8 cellular contexts compared by ENCODE assay signal in genomic region chr19:11421607-11422098, GRCh38. TPM values are rescaled to one million over a fixed set of nuclear protein-coding genes. Genes with fewer than 3 reads are reported as not detected.
DNase-seq lines count a peak whose midpoint lies in the region; ATAC-seq, FAIRE-seq and TF ChIP-seq lines count a peak whose summit lies in the region.

No MANE protein-coding gene starts in this region.

- H2BK15ac ChIP-seq in mesenchymal stem cell (ENCODE audit: low read depth, poor library complexity, severe bottlenecking), result no peak overlapping the region

- no peak overlapping the region for H3K27ac Mint-ChIP-seq in CD4-positive, alpha-beta T cell
- H3K27ac Mint-ChIP-seq in brain, result peak overlapping the region in 1 of 5 experiments; percentile 75

- H3K9me3 ChIP-seq in CD4-positive, alpha-beta T cell (ENCODE audit: control insufficient read depth, low read length), result no peaks in the 10 kb centered on the region
- H3K9me3 ChIP-seq in OCI-LY7 (ENCODE audit: low read length) (no peaks in the 10 kb centered on the region), mesenchymal stem cell (ENCODE audit: control insufficient read depth, low read length) (no peaks in the 10 kb centered on the region), upper lobe of left lung (no peaks in the 10 kb centered on the region)

- H2AFZ ChIP-seq in OCI-LY7 (ENCODE audit: low read length) (peak overlapping the region; percentile 84), mesenchymal stem cell (ENCODE audit: low read depth, low read length) (peak overlapping the region; percentile 29)

- no peaks in the 10 kb centered on the region for H3K9me2 ChIP-seq in OCI-LY7 (ENCODE audit: insufficient read depth, low read length)

- peak overlapping the region in 1 of 2 experiments; percentile 25 for H3K18ac ChIP-seq in mesenchymal stem cell (ENCODE audit: low read depth in 1 of 2, low read length in 2 of 2)

- peak; percentile 44 for ATAC-seq in CD4-positive, alpha-beta T cell (ENCODE audit: poor library complexity)
- ATAC-seq in GM21423 (IDR thresholded peaks at IDR 0.05; ENCODE audit: unreplicated experiment) (peak; percentile 25), upper lobe of left lung (ENCODE audit: low FRiP score in 2 of 2) (peak; percentile 65 to 67)

- H3K4me1 ChIP-seq in OCI-LY7 (ENCODE audit: insufficient read depth, low read length, poor library complexity, severe bottlenecking) (peaks cover 38% of the 10 kb centered on the region), mesenchymal stem cell (ENCODE audit: control insufficient read depth, insufficient read depth, low read depth, low read length) (peaks cover 34% of the 10 kb centered on the region), upper lobe of left lung (peaks cover 32 to 57% (median 48%) of the 10 kb centered on the region in 4 donors)

- H3K14ac ChIP-seq in mesenchymal stem cell (ENCODE audit: low read length in 2 of 2), result no peak overlapping the region

- H3K36me3 ChIP-seq in OCI-LY7 (ENCODE audit: insufficient read depth, low read length) (no peaks in the 10 kb centered on the region), mesenchymal stem cell (ENCODE audit: control insufficient read depth in 1 of 2, insufficient read depth in 2 of 2, low read depth in 1 of 2, low read length in 2 of 2) (peaks cover 0 to 2% of the 10 kb centered on the region in 2 experiments), upper lobe of left lung (no peaks in the 10 kb centered on the region)

- no peaks in the 10 kb centered on the region for H3K9me3 Mint-ChIP-seq in CD4-positive, alpha-beta T cell
- H3K9me3 Mint-ChIP-seq in brain, result peaks cover 0 to 18% (median 0%) of the 10 kb centered on the region in 5 experiments

- POLR2A ChIA-PET in CD4-positive, alpha-beta T cell (lab: Charles Lee), result interaction anchor here (1.0 to 3.0 kb wide), 6 partner anchors 13 to 61 kb away, joined by 3 to 19 read pairs (median 11); partner anchors contain the start of genes EPOR, ODAD3, PRKCSH and SWSAP1
- POLR2A ChIA-PET in OCI-LY7 (lab: Charles Lee), result interaction anchor here (0.6 to 1.4 kb wide), 3 partner anchors 14 to 31 kb away, joined by 3 to 4 read pairs (median 3); no protein-coding TSS in a partner anchor

- H3K23ac ChIP-seq in mesenchymal stem cell (ENCODE audit: low read length in 2 of 2), result no peak overlapping the region

- peak overlapping the region; percentile 73 for H3K4me2 ChIP-seq in OCI-LY7 (ENCODE audit: low read length)
- H3K4me2 ChIP-seq in mesenchymal stem cell (ENCODE audit: low read length, poor library complexity, severe bottlenecking), result no peak overlapping the region

- TF ChIP-seq CTCF in CD4-positive, alpha-beta T cell (IDR thresholded peaks at IDR 0.05), result no peak
- TF ChIP-seq CTCF in OCI-LY7 (conservative IDR thresholded peaks at IDR 0.05; ENCODE audit: low read length), result no peak
- TF ChIP-seq CTCF in brain (conservative IDR thresholded peaks at IDR 0.05), result no peak
- no peak for TF ChIP-seq CTCF in upper lobe of left lung (IDR thresholded peaks at IDR 0.05)

- WGBS in mesenchymal stem cell, result 9% methylated on average over 24 of the region's 24 CpGs
- WGBS in upper lobe of left lung, 2 donors, result 12% methylated on average over 8 to 24 of the region's 24 CpGs

- H4K20me1 ChIP-seq in OCI-LY7 (ENCODE audit: insufficient read depth, low read length), result no peaks in the 10 kb centered on the region

- no peak overlapping the region for H2BK5ac ChIP-seq in mesenchymal stem cell (ENCODE audit: low read depth, low read length, poor library complexity, severe bottlenecking)

- intact Hi-C loops in CD4-positive, alpha-beta T cell (cut with DNase I, micrococcal nuclease), result loop anchor here in 1 of 2 experiments (2.0 kb wide), 1 partner anchor 41 kb away; no protein-coding TSS in a partner anchor
- intact Hi-C loops in OCI-LY7 (cut with micrococcal nuclease; ENCODE audit: unreplicated experiment), result loop anchor here (1.0 kb wide), 1 partner anchor 40 kb away; no protein-coding TSS in a partner anchor

- H2BK120ac ChIP-seq in mesenchymal stem cell (ENCODE audit: low read depth, low read length), result no peak overlapping the region

- no TSS peak for BruUV-seq in OCI-LY7 (replicated peaks; lab: Mats Ljungman, UMichigan)

- H3K27me3 ChIP-seq in CD4-positive, alpha-beta T cell (ENCODE audit: control insufficient read depth, insufficient read depth, low read length), result peaks cover 57% of the 10 kb centered on the region
- peaks cover 66 to 73% of the 10 kb centered on the region in 2 experiments for H3K27me3 ChIP-seq in mesenchymal stem cell (ENCODE audit: control insufficient read depth in 1 of 2, insufficient read depth in 1 of 2, low read length in 2 of 2)
- H3K27me3 ChIP-seq in upper lobe of left lung, result peaks cover 0 to 17% (median 2%) of the 10 kb centered on the region in 4 donors

- no peak overlapping the region for H3K4ac ChIP-seq in mesenchymal stem cell (ENCODE audit: low read depth in 1 of 2, low read length in 2 of 2)

- no peak overlapping the region for H3K27ac ChIP-seq in CD4-positive, alpha-beta T cell (ENCODE audit: low read depth, low read length)
- H3K27ac ChIP-seq in OCI-LY7 (ENCODE audit: low read depth, low read length, poor library complexity, severe bottlenecking) (peak overlapping the region; percentile 9), mesenchymal stem cell (ENCODE audit: low read length, poor library complexity, severe bottlenecking) (no peak overlapping the region), upper lobe of left lung (peak overlapping the region; percentile 44 to 68 (median 62))

- no peak overlapping the region for H3K9ac ChIP-seq in mesenchymal stem cell (ENCODE audit: low read length)

- H2AK5ac ChIP-seq in mesenchymal stem cell (ENCODE audit: low read length, severe bottlenecking), result no peak overlapping the region

- TF ChIP-seq POLR2A in upper lobe of left lung (IDR thresholded peaks at IDR 0.05), result no peak

- FAIRE-seq in urothelium cell line (lab: Jason Lieb, UNC), result no peak

- H3K27me3 Mint-ChIP-seq in CD4-positive, alpha-beta T cell, result peaks cover 69% of the 10 kb centered on the region
- peaks cover 70% of the 10 kb centered on the region for H3K27me3 Mint-ChIP-seq in brain

- no peak overlapping the region for H4K8ac ChIP-seq in mesenchymal stem cell (ENCODE audit: low read length)

- H3K4me3 ChIP-seq in OCI-LY7 (ENCODE audit: low read depth, low read length, poor library complexity, severe bottlenecking) (peak overlapping the region; percentile 63), mesenchymal stem cell (ENCODE audit: insufficient read depth in 1 of 2, low read depth in 1 of 2, low read length in 2 of 2) (no peak overlapping the region), upper lobe of left lung (peak overlapping the region in 3 of 4 donors; percentile 36 to 46 (median 42))

- TF ChIP-seq EP300 in upper lobe of left lung (IDR thresholded peaks at IDR 0.05), result no peak

- peak overlapping the region in 1 of 2 experiments; percentile 1 for H2BK12ac ChIP-seq in mesenchymal stem cell (ENCODE audit: low read length in 2 of 2)

- H3K36me3 Mint-ChIP-seq in CD4-positive, alpha-beta T cell (ENCODE audit: low read depth), result no peaks in the 10 kb centered on the region
- H3K36me3 Mint-ChIP-seq in brain, result no peaks in the 10 kb centered on the region

- H3K4me3 Mint-ChIP-seq in CD4-positive, alpha-beta T cell, result peak overlapping the region; percentile 51
- peak overlapping the region in 4 of 5 experiments; percentile 65 to 83 (median 78) for H3K4me3 Mint-ChIP-seq in brain

- H3K79me2 ChIP-seq in OCI-LY7 (ENCODE audit: insufficient read depth, low read depth, low read length), result no peaks in the 10 kb centered on the region

- no peaks in the 10 kb centered on the region for H3K79me1 ChIP-seq in mesenchymal stem cell (replicated peaks; ENCODE audit: low read length, poor library complexity, severe bottlenecking)

- peak in 5 of 10 experiments; percentile 16 to 49 (median 31) for DNase-seq in CD4-positive, alpha-beta T cell
- DNase-seq in OCI-LY7 (ENCODE audit: low spot score), result peak; percentile 88
- DNase-seq in mesenchymal stem cell, result no peak
- DNase-seq in upper lobe of left lung, result peak; percentile 65 to 89
- no peak for DNase-seq in T1000 (lab: John Stamatoyannopoulos, UW)
- DNase-seq in urothelium cell line (ENCODE audit: low spot score), result no peak

- CTCF ChIA-PET in CD4-positive, alpha-beta T cell (lab: Charles Lee), result interaction anchor here (2.0 to 2.4 kb wide), 2 partner anchors 13 to 40 kb away, joined by 12 to 20 read pairs; partner anchors contain the start of genes ODAD3 and PRKCSH
- CTCF ChIA-PET in OCI-LY7 (lab: Charles Lee; ENCODE audit: unreplicated experiment), result interaction anchor here (0.5 to 1.1 kb wide), 3 partner anchors 12 to 132 kb away, joined by 3 to 5 read pairs (median 3); no protein-coding TSS in a partner anchor

- peaks cover 43% of the 10 kb centered on the region for H3K4me1 Mint-ChIP-seq in CD4-positive, alpha-beta T cell (ENCODE audit: low read depth)
- H3K4me1 Mint-ChIP-seq in brain, result peaks cover 15% of the 10 kb centered on the region

- no peak overlapping the region for H4K91ac ChIP-seq in mesenchymal stem cell (ENCODE audit: low read length)

RNA-seq across cellular contexts. Expression of gene RGL3, which starts 2.5 kb away (rescaled TPM):
- not detected for total RNA-seq in CD4-positive, alpha-beta T cell
- 0.41 TPM in 1 of 2 replicates, not detected in the other for total RNA-seq in OCI-LY7 (2014; rRNA removed; shearing (Covaris generic))
- total RNA-seq in OCI-LY7 (2022), result 0.49 and 0.61 TPM in 2 replicates
- polyA plus RNA-seq in brain (ENCODE audit: insufficient read depth, low read depth, low replicate concordance), result 17.6 TPM
- polyA plus RNA-seq in mesenchymal stem cell (2013, experiment 1 of 2), result 3.4 TPM
- polyA plus RNA-seq in mesenchymal stem cell (2013, experiment 2 of 2), result 2.5 TPM
- 100 to 1,000 TPM in 1 of 6 donors, 10 to 100 TPM in 5; 18.5 to 242 (median 44.6) TPM for total RNA-seq in upper lobe of left lung

RNA-seq across cellular contexts. Expression of gene ODAD3, which starts 13.3 kb away (rescaled TPM):
- not detected for total RNA-seq in CD4-positive, alpha-beta T cell
- total RNA-seq in OCI-LY7 (2014; rRNA removed; shearing (Covaris generic)), result 0.28 and 0.57 TPM in 2 replicates
- total RNA-seq in OCI-LY7 (2022), result 0.79 and 1.2 TPM in 2 replicates
- polyA plus RNA-seq in brain (ENCODE audit: insufficient read depth, low read depth, low replicate concordance), result 7.7 TPM
- polyA plus RNA-seq in mesenchymal stem cell (2013, experiment 1 of 2), result 0.50 TPM
- polyA plus RNA-seq in mesenchymal stem cell (2013, experiment 2 of 2), result 0.40 TPM
- 10 to 100 TPM in 1 of 6 donors, 1 to 10 TPM in 4, under 1 TPM in 1; 0.34 to 11.1 (median 4.1) TPM for total RNA-seq in upper lobe of left lung

RNA-seq across cellular contexts. Expression of gene PRKCSH, which starts 13.8 kb away (rescaled TPM):
- 100 to 1,000 TPM; 257 to 260 TPM for total RNA-seq in CD4-positive, alpha-beta T cell
- 61.8 and 95.6 TPM in 2 replicates for total RNA-seq in OCI-LY7 (2014; rRNA removed; shearing (Covaris generic))
- total RNA-seq in OCI-LY7 (2022) (271 and 297 TPM in 2 replicates), upper lobe of left lung (100 to 1,000 TPM; 124 to 341 (median 187) TPM)
- 525 TPM for polyA plus RNA-seq in brain (ENCODE audit: insufficient read depth, low read depth, low replicate concordance)
- 307 TPM for polyA plus RNA-seq in mesenchymal stem cell (2013, experiment 1 of 2)
- 301 TPM for polyA plus RNA-seq in mesenchymal stem cell (2013, experiment 2 of 2)

RNA-seq across cellular contexts. Expression of gene EPOR, which starts 37.5 kb away (rescaled TPM):
- 10 to 100 TPM; 10.9 to 11.3 TPM for total RNA-seq in CD4-positive, alpha-beta T cell
- total RNA-seq in OCI-LY7 (2014; rRNA removed; shearing (Covaris generic)), result 9.9 and 19.6 TPM in 2 replicates
- total RNA-seq in OCI-LY7 (2022), result 11.3 and 15.7 TPM in 2 replicates
- polyA plus RNA-seq in brain (ENCODE audit: insufficient read depth, low read depth, low replicate concordance), result 10.6 TPM
- polyA plus RNA-seq in mesenchymal stem cell (2013, experiment 1 of 2), result 16.4 TPM
- polyA plus RNA-seq in mesenchymal stem cell (2013, experiment 2 of 2), result 17.2 TPM
- total RNA-seq in upper lobe of left lung, result 10 to 100 TPM in 4 of 6 donors, 1 to 10 TPM in 2; 7.5 to 45.1 (median 15.5) TPM

RNA-seq across cellular contexts. Expression of gene SWSAP1, which starts 47.2 kb away (rescaled TPM):
- total RNA-seq in CD4-positive, alpha-beta T cell, result 1 to 10 TPM; 2.6 to 2.7 TPM
- total RNA-seq in OCI-LY7 (2014; rRNA removed; shearing (Covaris generic)), result 5.6 and 6.6 TPM in 2 replicates
- total RNA-seq in OCI-LY7 (2022) (5.6 and 6.8 TPM in 2 replicates), upper lobe of left lung (10 to 100 TPM in 1 of 6 donors, 1 to 10 TPM in 4, under 1 TPM in 1; 0.89 to 13.6 (median 3.7) TPM)
- polyA plus RNA-seq in brain (ENCODE audit: insufficient read depth, low read depth, low replicate concordance), result 1.5 TPM
- 3.4 TPM for polyA plus RNA-seq in mesenchymal stem cell (2013, experiment 1 of 2)
- 3.8 TPM for polyA plus RNA-seq in mesenchymal stem cell (2013, experiment 2 of 2)

Comparison
In these comparisons a context has a peak if more than half of its experiments do, and no peak if none do; other contexts are left out.
1. DNase-seq: peak in OCI-LY7 (single experiment) and upper lobe of left lung (2 of 2); none in mesenchymal stem cell (single experiment), T1000 (single experiment) and urothelium cell line (single experiment).
2. H3K27ac ChIP-seq: peak in OCI-LY7 (single experiment) and upper lobe of left lung (4 of 4); none in CD4-positive, alpha-beta T cell (single experiment) and mesenchymal stem cell (single experiment).
3. H3K4me3 ChIP-seq: peak in OCI-LY7 (single experiment) and upper lobe of left lung (3 of 4); none in mesenchymal stem cell (0 of 2).
4. RNA of gene RGL3, which starts 2.5 kb away (total RNA-seq): 18.5 to 242 TPM in upper lobe of left lung; 0.41 to 0.61 TPM in OCI-LY7 and not detected in CD4-positive, alpha-beta T cell; every median in the first group is over 10 times any median in the second.
5. Peak in every context shown above with its lines, with median percentiles within 50 percentile points of each other: ATAC-seq.